8 cellular contexts compared by ENCODE assay signal in genomic region chr18:12948055-12948804, GRCh38. TPM values are rescaled to one million over a fixed set of nuclear protein-coding genes. Genes with fewer than 3 reads are reported as not detected.
DNase-seq lines count a peak whose midpoint lies in the region; ATAC-seq and TF ChIP-seq lines count a peak whose summit lies in the region.

No MANE protein-coding gene starts in this region.

- H3K4me1 Mint-ChIP-seq in neural crest cell = peaks cover 37% of the 10 kb centered on the region
- peaks cover 72% of the 10 kb centered on the region for H3K4me1 Mint-ChIP-seq in stimulated activated naive CD8-positive, alpha-beta T cell treated with anti-CD3 and anti-CD28 coated beads, Interleukin-15, amount 100 ng/mL, for 72 hours

- H3K36me3 Mint-ChIP-seq in neural crest cell (ENCODE audit: low read depth) = peaks cover 17% of the 10 kb centered on the region

- H3K9me3 Mint-ChIP-seq in neural crest cell = no peaks in the 10 kb centered on the region
- H3K9me3 Mint-ChIP-seq in stimulated activated naive CD8-positive, alpha-beta T cell treated with anti-CD3 and anti-CD28 coated beads, Interleukin-15, amount 100 ng/mL, for 72 hours = no peaks in the 10 kb centered on the region

- H3K4me3 ChIP-seq in LNCaP clone FGC (ENCODE audit: low read depth, low read length) (peak overlapping the region; percentile 60), foreskin fibroblast (ENCODE audit: low read depth in 1 of 2, low read length in 2 of 2) (peak overlapping the region; percentile 57 to 82)

- peak overlapping the region; percentile 92 for H3K4me3 Mint-ChIP-seq in neural crest cell
- peak overlapping the region; percentile 91 to 99 for H3K4me3 Mint-ChIP-seq in stimulated activated naive CD8-positive, alpha-beta T cell treated with anti-CD3 and anti-CD28 coated beads, Interleukin-15, amount 100 ng/mL, for 72 hours

- ATAC-seq in stimulated activated naive CD8-positive, alpha-beta T cell treated with anti-CD3 and anti-CD28 coated beads, Interleukin-15, amount 100 ng/mL, for 72 hours = peak; percentile 91

- DNase-seq in ELR (ENCODE audit: low read depth) (peak; percentile 95), H4 (ENCODE audit: low spot score) (peak; percentile 91), LNCaP clone FGC (ENCODE audit: low read depth) (peak; percentile 68), SHP77 (lab: John Stamatoyannopoulos, UW) (peak; percentile 71 to 85), activated gamma-delta T cell (lab: John Stamatoyannopoulos, UW) (peak; percentile 99), foreskin fibroblast (peak; percentile 95 to 98), neural crest cell (ENCODE audit: low read depth, low spot score) (peak; percentile 80)
- DNase-seq in stimulated activated naive CD8-positive, alpha-beta T cell treated with anti-CD3 and anti-CD28 coated beads, Interleukin-15, amount 100 ng/mL, for 72 hours = peak; percentile 97 to 98

- H3K27ac Mint-ChIP-seq in neural crest cell (ENCODE audit: unreplicated experiment) = peak overlapping the region; percentile 97
- H3K27ac Mint-ChIP-seq in stimulated activated naive CD8-positive, alpha-beta T cell treated with anti-CD3 and anti-CD28 coated beads, Interleukin-15, amount 100 ng/mL, for 72 hours = peak overlapping the region; percentile 97 to 98

- TF ChIP-seq CTCF in LNCaP clone FGC (IDR thresholded peaks at IDR 0.05; ENCODE audit: control insufficient read depth, extremely low read depth, insufficient read depth) (no peak), foreskin fibroblast (IDR thresholded peaks at IDR 0.05; ENCODE audit: low read depth, low read length) (no peak), neural crest cell (conservative IDR thresholded peaks at IDR 0.05) (no peak)

- no peaks in the 10 kb centered on the region for H3K27me3 Mint-ChIP-seq in neural crest cell (ENCODE audit: low read depth)
- no peaks in the 10 kb centered on the region for H3K27me3 Mint-ChIP-seq in stimulated activated naive CD8-positive, alpha-beta T cell treated with anti-CD3 and anti-CD28 coated beads, Interleukin-15, amount 100 ng/mL, for 72 hours

RNA-seq across cellular contexts. Expression of gene SEH1L, which starts 0.4 kb away (rescaled TPM):
- total RNA-seq in H4 (2014; rRNA removed; shearing (Covaris generic)) = 47.8 and 53.0 TPM in 2 replicates
- total RNA-seq in neural crest cell = 64.2 and 74.5 TPM in 2 replicates

RNA-seq across cellular contexts. Expression of gene CEP192, which starts 42.9 kb away (rescaled TPM):
- total RNA-seq in H4 (2014; rRNA removed; shearing (Covaris generic)) = 10.2 and 15.4 TPM in 2 replicates
- total RNA-seq in neural crest cell = 39.6 and 39.9 TPM in 2 replicates

Comparison
In these comparisons a context has a peak if more than half of its experiments do, and no peak if none do; other contexts are left out.
1. Peak in every context shown above with its lines: DNase-seq, ATAC-seq and H3K4me3 ChIP-seq.